Comparison of ENCODE assay signal across 15 cellular contexts in genomic region chr17:60248618-60249516, GRCh38.
DNase-seq lines count a peak whose midpoint lies in the region; TF ChIP-seq lines count a peak whose summit lies in the region.
"Had no signal": no experiment of that assay in that cellular context is flagged by ENCODE, and none has a peak within 500 bp of the region (broad histone marks: within the 10 kb centered on the region; RNA-seq: fewer than 3 reads in every experiment).

No MANE protein-coding gene starts in this region.

- H3K4me1 ChIP-seq in SJSA1 (replicated peaks) (peaks cover 23% of the 10 kb centered on the region), colonic mucosa (no peaks in the 10 kb centered on the region)

- H3K27ac ChIP-seq in SJSA1, result peak overlapping the region; percentile 89
- H3K27ac ChIP-seq in colonic mucosa, result peak overlapping the region; percentile 58
- peak overlapping the region; percentile 84 for H3K27ac ChIP-seq in temporal lobe (ENCODE audit: low read depth, low read length)

- TF ChIP-seq CTCF in colonic mucosa (IDR thresholded peaks at IDR 0.05) (no peak), GM20000 (IDR thresholded peaks at IDR 0.05; ENCODE audit: extremely low read depth, missing control alignments) (no peak)

- peak overlapping the region in 1 of 2 donors; percentile 30 for H3K9ac ChIP-seq in colonic mucosa (ENCODE audit: low read depth in 2 of 2, low read length in 2 of 2)

- peak overlapping the region; percentile 0; the same call in 1 of the 2 replicates for H3K4me3 ChIP-seq in SJSA1
- no peak overlapping the region for H3K4me3 ChIP-seq in colonic mucosa
- H3K4me3 ChIP-seq: GM12878, MG63 had no signal

- H3K36me3 ChIP-seq in SJSA1 (peaks cover 14% of the 10 kb centered on the region), colonic mucosa (no peaks in the 10 kb centered on the region)

- DNase-seq in SJSA1 (ENCODE audit: low read depth in 1 of 2, low spot score in 2 of 2) (peak in 1 of 2 experiments; percentile 83), colonic mucosa (no peak), lung microvascular endothelial cell (ENCODE audit: low read depth in 2 of 2) (peak; percentile 16 to 19), DMS114 treated with DMSO at 0.1 percent for 48 hours (lab: John Stamatoyannopoulos, UW; ENCODE audit: unreplicated experiment) (no peak), GM20000 (ENCODE audit: low spot score) (no peak), Kasumi-1 (lab: John Stamatoyannopoulos, UW) (no peak)
- DNase-seq: activated CD4-positive, alpha-beta T cell treated with anti-CD3 and anti-CD28 coated beads for 1 hour; activated effector memory CD4-positive, alpha-beta T cell treated with Interleukin-2 at 50 U/mL for 16 hours; GDM1; head of caudate nucleus; NCI-H1930; NCI-H510A had no signal

- H3K9me3 ChIP-seq in SJSA1 (replicated peaks) (no peaks in the 10 kb centered on the region), colonic mucosa (no peaks in the 10 kb centered on the region)

- no peaks in the 10 kb centered on the region for H3K27me3 ChIP-seq in SJSA1 (replicated peaks)
- no peaks in the 10 kb centered on the region for H3K27me3 ChIP-seq in colonic mucosa
- H3K27me3 ChIP-seq: MG63 had no signal

- intact Hi-C loops in colonic mucosa (cut with DNase I), result no loop called here

Comparison
In these comparisons a context has a peak if more than half of its experiments do, and no peak if none do; other contexts are left out.
1. DNase-seq: peak in lung microvascular endothelial cell (2 of 2); none in colonic mucosa (single experiment), DMS114 treated with DMSO at 0.1 percent for 48 hours (single experiment), GM20000 (single experiment) and Kasumi-1 (0 of 2).
2. Peak in every context shown above with its lines, with median percentiles within 50 percentile points of each other: H3K27ac ChIP-seq.